1 cellular context compared by ENCODE assay signal in the genomic region with DNA sequence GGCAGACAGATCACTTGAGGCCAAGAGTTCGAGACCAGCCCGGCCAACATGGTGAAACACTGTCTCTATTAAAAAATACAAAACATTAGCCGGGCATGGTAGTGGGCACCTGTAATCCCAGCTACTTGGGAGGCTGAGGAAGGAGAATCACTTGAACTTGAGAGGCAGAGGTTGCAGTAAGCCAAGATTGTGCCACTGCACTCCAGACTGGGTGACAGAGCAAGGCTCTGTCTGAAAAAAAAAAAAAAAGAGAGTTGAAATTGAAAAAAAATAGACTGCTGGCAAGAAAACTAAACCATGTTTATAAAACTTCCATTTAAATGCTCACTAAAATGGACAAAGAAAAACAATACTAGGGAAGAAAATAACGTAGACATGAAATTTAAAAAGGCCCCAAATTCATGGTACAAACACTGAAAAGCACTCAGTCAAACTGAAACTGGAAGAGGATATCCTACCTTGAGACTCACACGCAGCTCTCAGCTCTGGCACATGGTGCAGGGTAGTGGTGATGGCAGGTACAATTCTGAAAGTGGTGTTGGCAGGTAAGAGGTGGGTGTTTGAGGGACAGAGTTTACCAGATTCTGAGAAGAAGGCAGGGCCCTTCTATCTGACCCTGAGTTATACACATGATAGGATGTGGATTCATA.
TF ChIP-seq lines count a peak whose summit lies in the region.

No MANE protein-coding gene starts in this region.

TF ChIP-seq in GM12878, 131 proteins besides CTCF, POLR2A, EP300 and RAD21 (continued from another document):
- TF ChIP-seq, protein P1, sequence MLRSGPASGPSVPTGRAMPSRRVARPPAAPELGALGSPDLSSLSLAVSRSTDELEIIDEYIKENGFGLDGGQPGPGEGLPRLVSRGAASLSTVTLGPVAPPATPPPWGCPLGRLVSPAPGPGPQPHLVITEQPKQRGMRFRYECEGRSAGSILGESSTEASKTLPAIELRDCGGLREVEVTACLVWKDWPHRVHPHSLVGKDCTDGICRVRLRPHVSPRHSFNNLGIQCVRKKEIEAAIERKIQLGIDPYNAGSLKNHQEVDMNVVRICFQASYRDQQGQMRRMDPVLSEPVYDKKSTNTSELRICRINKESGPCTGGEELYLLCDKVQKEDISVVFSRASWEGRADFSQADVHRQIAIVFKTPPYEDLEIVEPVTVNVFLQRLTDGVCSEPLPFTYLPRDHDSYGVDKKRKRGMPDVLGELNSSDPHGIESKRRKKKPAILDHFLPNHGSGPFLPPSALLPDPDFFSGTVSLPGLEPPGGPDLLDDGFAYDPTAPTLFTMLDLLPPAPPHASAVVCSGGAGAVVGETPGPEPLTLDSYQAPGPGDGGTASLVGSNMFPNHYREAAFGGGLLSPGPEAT (IDR thresholded peaks at IDR 0.05; ENCODE audit: low read depth), result peak; percentile 39; the same call in 1 of the 2 replicates
- TF ChIP-seq, protein P2, sequence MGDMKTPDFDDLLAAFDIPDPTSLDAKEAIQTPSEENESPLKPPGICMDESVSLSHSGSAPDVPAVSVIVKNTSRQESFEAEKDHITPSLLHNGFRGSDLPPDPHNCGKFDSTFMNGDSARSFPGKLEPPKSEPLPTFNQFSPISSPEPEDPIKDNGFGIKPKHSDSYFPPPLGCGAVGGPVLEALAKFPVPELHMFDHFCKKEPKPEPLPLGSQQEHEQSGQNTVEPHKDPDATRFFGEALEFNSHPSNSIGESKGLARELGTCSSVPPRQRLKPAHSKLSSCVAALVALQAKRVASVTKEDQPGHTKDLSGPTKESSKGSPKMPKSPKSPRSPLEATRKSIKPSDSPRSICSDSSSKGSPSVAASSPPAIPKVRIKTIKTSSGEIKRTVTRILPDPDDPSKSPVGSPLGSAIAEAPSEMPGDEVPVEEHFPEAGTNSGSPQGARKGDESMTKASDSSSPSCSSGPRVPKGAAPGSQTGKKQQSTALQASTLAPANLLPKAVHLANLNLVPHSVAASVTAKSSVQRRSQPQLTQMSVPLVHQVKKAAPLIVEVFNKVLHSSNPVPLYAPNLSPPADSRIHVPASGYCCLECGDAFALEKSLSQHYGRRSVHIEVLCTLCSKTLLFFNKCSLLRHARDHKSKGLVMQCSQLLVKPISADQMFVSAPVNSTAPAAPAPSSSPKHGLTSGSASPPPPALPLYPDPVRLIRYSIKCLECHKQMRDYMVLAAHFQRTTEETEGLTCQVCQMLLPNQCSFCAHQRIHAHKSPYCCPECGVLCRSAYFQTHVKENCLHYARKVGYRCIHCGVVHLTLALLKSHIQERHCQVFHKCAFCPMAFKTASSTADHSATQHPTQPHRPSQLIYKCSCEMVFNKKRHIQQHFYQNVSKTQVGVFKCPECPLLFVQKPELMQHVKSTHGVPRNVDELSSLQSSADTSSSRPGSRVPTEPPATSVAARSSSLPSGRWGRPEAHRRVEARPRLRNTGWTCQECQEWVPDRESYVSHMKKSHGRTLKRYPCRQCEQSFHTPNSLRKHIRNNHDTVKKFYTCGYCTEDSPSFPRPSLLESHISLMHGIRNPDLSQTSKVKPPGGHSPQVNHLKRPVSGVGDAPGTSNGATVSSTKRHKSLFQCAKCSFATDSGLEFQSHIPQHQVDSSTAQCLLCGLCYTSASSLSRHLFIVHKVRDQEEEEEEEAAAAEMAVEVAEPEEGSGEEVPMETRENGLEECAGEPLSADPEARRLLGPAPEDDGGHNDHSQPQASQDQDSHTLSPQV (IDR thresholded peaks at IDR 0.05), result no peak
- no peak for TF ChIP-seq ZNF24 (IDR thresholded peaks at IDR 0.05)
- TF ChIP-seq, protein P3, sequence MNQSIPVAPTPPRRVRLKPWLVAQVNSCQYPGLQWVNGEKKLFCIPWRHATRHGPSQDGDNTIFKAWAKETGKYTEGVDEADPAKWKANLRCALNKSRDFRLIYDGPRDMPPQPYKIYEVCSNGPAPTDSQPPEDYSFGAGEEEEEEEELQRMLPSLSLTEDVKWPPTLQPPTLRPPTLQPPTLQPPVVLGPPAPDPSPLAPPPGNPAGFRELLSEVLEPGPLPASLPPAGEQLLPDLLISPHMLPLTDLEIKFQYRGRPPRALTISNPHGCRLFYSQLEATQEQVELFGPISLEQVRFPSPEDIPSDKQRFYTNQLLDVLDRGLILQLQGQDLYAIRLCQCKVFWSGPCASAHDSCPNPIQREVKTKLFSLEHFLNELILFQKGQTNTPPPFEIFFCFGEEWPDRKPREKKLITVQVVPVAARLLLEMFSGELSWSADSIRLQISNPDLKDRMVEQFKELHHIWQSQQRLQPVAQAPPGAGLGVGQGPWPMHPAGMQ (IDR thresholded peaks at IDR 0.05; ENCODE audit: borderline replicate concordance), result no peak
- TF ChIP-seq JUNB (IDR thresholded peaks at IDR 0.05), result peak; percentile 89
- no peak for TF ChIP-seq CHD2 (IDR thresholded peaks at IDR 0.05; ENCODE audit: borderline replicate concordance, low read depth, low read length)
- TF ChIP-seq ZSCAN29 (IDR thresholded peaks at IDR 0.05), result no peak
- no peak for TF ChIP-seq CBX3 (IDR thresholded peaks at IDR 0.05; ENCODE audit: borderline replicate concordance, low read depth)
- no peak for TF ChIP-seq TBL1XR1 (IDR thresholded peaks at IDR 0.05; ENCODE audit: low read depth, low read length)
- TF ChIP-seq, protein P4, sequence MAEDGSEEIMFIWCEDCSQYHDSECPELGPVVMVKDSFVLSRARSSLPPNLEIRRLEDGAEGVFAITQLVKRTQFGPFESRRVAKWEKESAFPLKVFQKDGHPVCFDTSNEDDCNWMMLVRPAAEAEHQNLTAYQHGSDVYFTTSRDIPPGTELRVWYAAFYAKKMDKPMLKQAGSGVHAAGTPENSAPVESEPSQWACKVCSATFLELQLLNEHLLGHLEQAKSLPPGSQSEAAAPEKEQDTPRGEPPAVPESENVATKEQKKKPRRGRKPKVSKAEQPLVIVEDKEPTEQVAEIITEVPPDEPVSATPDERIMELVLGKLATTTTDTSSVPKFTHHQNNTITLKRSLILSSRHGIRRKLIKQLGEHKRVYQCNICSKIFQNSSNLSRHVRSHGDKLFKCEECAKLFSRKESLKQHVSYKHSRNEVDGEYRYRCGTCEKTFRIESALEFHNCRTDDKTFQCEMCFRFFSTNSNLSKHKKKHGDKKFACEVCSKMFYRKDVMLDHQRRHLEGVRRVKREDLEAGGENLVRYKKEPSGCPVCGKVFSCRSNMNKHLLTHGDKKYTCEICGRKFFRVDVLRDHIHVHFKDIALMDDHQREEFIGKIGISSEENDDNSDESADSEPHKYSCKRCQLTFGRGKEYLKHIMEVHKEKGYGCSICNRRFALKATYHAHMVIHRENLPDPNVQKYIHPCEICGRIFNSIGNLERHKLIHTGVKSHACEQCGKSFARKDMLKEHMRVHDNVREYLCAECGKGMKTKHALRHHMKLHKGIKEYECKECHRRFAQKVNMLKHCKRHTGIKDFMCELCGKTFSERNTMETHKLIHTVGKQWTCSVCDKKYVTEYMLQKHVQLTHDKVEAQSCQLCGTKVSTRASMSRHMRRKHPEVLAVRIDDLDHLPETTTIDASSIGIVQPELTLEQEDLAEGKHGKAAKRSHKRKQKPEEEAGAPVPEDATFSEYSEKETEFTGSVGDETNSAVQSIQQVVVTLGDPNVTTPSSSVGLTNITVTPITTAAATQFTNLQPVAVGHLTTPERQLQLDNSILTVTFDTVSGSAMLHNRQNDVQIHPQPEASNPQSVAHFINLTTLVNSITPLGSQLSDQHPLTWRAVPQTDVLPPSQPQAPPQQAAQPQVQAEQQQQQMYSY (CRISPR knock-in tag; IDR thresholded peaks at IDR 0.05), result no peak
- TF ChIP-seq, protein P5, sequence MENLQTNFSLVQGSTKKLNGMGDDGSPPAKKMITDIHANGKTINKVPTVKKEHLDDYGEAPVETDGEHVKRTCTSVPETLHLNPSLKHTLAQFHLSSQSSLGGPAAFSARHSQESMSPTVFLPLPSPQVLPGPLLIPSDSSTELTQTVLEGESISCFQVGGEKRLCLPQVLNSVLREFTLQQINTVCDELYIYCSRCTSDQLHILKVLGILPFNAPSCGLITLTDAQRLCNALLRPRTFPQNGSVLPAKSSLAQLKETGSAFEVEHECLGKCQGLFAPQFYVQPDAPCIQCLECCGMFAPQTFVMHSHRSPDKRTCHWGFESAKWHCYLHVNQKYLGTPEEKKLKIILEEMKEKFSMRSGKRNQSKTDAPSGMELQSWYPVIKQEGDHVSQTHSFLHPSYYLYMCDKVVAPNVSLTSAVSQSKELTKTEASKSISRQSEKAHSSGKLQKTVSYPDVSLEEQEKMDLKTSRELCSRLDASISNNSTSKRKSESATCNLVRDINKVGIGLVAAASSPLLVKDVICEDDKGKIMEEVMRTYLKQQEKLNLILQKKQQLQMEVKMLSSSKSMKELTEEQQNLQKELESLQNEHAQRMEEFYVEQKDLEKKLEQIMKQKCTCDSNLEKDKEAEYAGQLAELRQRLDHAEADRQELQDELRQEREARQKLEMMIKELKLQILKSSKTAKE (IDR thresholded peaks at IDR 0.05; ENCODE audit: low read depth, poor library complexity, severe bottlenecking), result no peak
- no peak for TF ChIP-seq HDAC6 (IDR thresholded peaks at IDR 0.05; ENCODE audit: unreplicated experiment)
